Comparison of ENCODE assay signal across 8 cellular contexts in genomic region chr16:22297871-22298733, GRCh38. TPM values are rescaled to one million over a fixed set of nuclear protein-coding genes. Genes with fewer than 3 reads are reported as not detected.
A peak's percentile ranks its signal among the peaks of the same experiment; 100 is the strongest.
DNase-seq lines count a peak whose midpoint lies in the region; ATAC-seq and TF ChIP-seq lines count a peak whose summit lies in the region.

No MANE protein-coding gene starts in this region.

- peak overlapping the region; percentile 96 for H3K9ac ChIP-seq in Karpas-422 (ENCODE audit: low read length)

- H4K20me1 ChIP-seq in Karpas-422 (ENCODE audit: insufficient read depth, low read depth, low read length): peaks cover 41% of the 10 kb centered on the region

- H2AFZ ChIP-seq in Karpas-422 (ENCODE audit: low read length): peak overlapping the region; percentile 18; the same call in 1 of the 2 replicates

- no peaks in the 10 kb centered on the region for H3K9me2 ChIP-seq in Karpas-422 (replicated peaks; ENCODE audit: insufficient read depth, low read length)

- peaks cover 9% of the 10 kb centered on the region; the same call in 1 of the 2 replicates for H3K36me3 ChIP-seq in Karpas-422 (ENCODE audit: insufficient read depth, low read length)

- no peaks in the 10 kb centered on the region for H3K9me3 ChIP-seq in Karpas-422 (ENCODE audit: low read length)

- H3K27ac ChIP-seq in Karpas-422 (ENCODE audit: low read length): peak overlapping the region; percentile 74

- H3K4me3 Mint-ChIP-seq in Calu3 (ENCODE audit: low read depth, unreplicated experiment) (peak overlapping the region; percentile 97), nephron progenitor cell (peak overlapping the region; percentile 95)
- H3K4me3 Mint-ChIP-seq in activated T-helper 2 cell treated with anti-CD3 and anti-CD28 coated beads, Interferon-gamma antibody, Interleukin-2, Interleukin-4, amounts not matched to agents 10 μg/mL and 5 μg/mL and 100 μg/mL, durations not matched to agents 14 hours and 24 hours and 36 hours (ENCODE audit: low read depth): peak overlapping the region; percentile 92

- H3K9me3 Mint-ChIP-seq in Calu3 (ENCODE audit: low read depth, unreplicated experiment): no peaks in the 10 kb centered on the region
- H3K9me3 Mint-ChIP-seq in activated T-helper 2 cell treated with anti-CD3 and anti-CD28 coated beads, Interferon-gamma antibody, Interleukin-2, Interleukin-4, amounts not matched to agents 10 μg/mL and 5 μg/mL and 100 μg/mL, durations not matched to agents 14 hours and 24 hours and 36 hours: no peaks in the 10 kb centered on the region
- H3K9me3 Mint-ChIP-seq in nephron progenitor cell: no peaks in the 10 kb centered on the region

- peaks cover 32% of the 10 kb centered on the region for H3K4me1 ChIP-seq in Karpas-422 (ENCODE audit: low read length)

- peak; percentile 40 for ATAC-seq in GM21723 (IDR thresholded peaks at IDR 0.05; ENCODE audit: unreplicated experiment)
- ATAC-seq in stimulated activated naive CD8-positive, alpha-beta T cell treated with anti-CD3 and anti-CD28 coated beads, Interleukin-15, Interleukin-2, amounts not matched to agents 100 U/mL and 50 U/mL, for 24 hours: peak; percentile 50

- H3K4me1 Mint-ChIP-seq in Calu3 (ENCODE audit: low read depth, unreplicated experiment) (peaks cover 22% of the 10 kb centered on the region), nephron progenitor cell (peaks cover 26% of the 10 kb centered on the region)
- peaks cover 26% of the 10 kb centered on the region for H3K4me1 Mint-ChIP-seq in activated T-helper 2 cell treated with anti-CD3 and anti-CD28 coated beads, Interferon-gamma antibody, Interleukin-2, Interleukin-4, amounts not matched to agents 10 μg/mL and 5 μg/mL and 100 μg/mL, durations not matched to agents 14 hours and 24 hours and 36 hours (ENCODE audit: low read depth)

- H3K36me3 Mint-ChIP-seq in Calu3 (ENCODE audit: insufficient read depth, unreplicated experiment) (peaks cover 50% of the 10 kb centered on the region), nephron progenitor cell (ENCODE audit: low read depth) (peaks cover 15% of the 10 kb centered on the region)
- peaks cover 43% of the 10 kb centered on the region for H3K36me3 Mint-ChIP-seq in activated T-helper 2 cell treated with anti-CD3 and anti-CD28 coated beads, Interferon-gamma antibody, Interleukin-2, Interleukin-4, amounts not matched to agents 10 μg/mL and 5 μg/mL and 100 μg/mL, durations not matched to agents 14 hours and 24 hours and 36 hours (ENCODE audit: low read depth)

- no peaks in the 10 kb centered on the region for H3K27me3 Mint-ChIP-seq in Calu3 (ENCODE audit: unreplicated experiment)
- H3K27me3 Mint-ChIP-seq in activated T-helper 2 cell treated with anti-CD3 and anti-CD28 coated beads, Interferon-gamma antibody, Interleukin-2, Interleukin-4, amounts not matched to agents 10 μg/mL and 5 μg/mL and 100 μg/mL, durations not matched to agents 14 hours and 24 hours and 36 hours (ENCODE audit: low read depth): no peaks in the 10 kb centered on the region
- peaks cover 14% of the 10 kb centered on the region for H3K27me3 Mint-ChIP-seq in nephron progenitor cell (ENCODE audit: low read depth, poor library complexity)

- H3K27me3 ChIP-seq in Karpas-422 (ENCODE audit: low read length): no peaks in the 10 kb centered on the region

- peaks cover 58% of the 10 kb centered on the region for H3K79me2 ChIP-seq in Karpas-422 (ENCODE audit: low read length)

- intact Hi-C loops in Calu3 (cut with micrococcal nuclease; ENCODE audit: unreplicated experiment): loop anchor here (1.0 to 2.0 kb wide), 3 partner anchors 61 to 103 kb away; no protein-coding TSS in a partner anchor
- intact Hi-C loops in activated T-helper 2 cell treated with anti-CD3 and anti-CD28 coated beads, Interferon-gamma antibody, Interleukin-2, Interleukin-4, amounts not matched to agents 10 μg/mL and 5 μg/mL and 100 μg/mL, durations not matched to agents 14 hours and 24 hours and 36 hours (cut with micrococcal nuclease): loop anchor here (1.0 to 10.0 kb wide), 7 partner anchors 57 to 1647 kb away; partner anchors contain the start of genes EEF2K, MOSMO and UQCRC2

- CTCF ChIA-PET in Calu3 (lab: Charles Lee): interaction anchor here (0.6 to 2.1 kb wide), 4 partner anchors 92 to 110 kb away, joined by 3 to 15 read pairs (median 3); partner anchors contain the start of gene EEF2K

- peak overlapping the region; percentile 94 for H3K4me3 ChIP-seq in Karpas-422 (ENCODE audit: low read length)
- H3K4me3 ChIP-seq in fibroblast of the aortic adventitia (ENCODE audit: low read depth, low read length): peak overlapping the region; percentile 88

- H3K4me2 ChIP-seq in Karpas-422 (ENCODE audit: low read depth, low read length, poor library complexity, severe bottlenecking): peak overlapping the region; percentile 94

- BruUV-seq in Calu3 (replicated peaks; lab: Mats Ljungman, UMichigan): TSS peak; percentile 100

- TF ChIP-seq CTCF in Calu3 (IDR thresholded peaks at IDR 0.05; ENCODE audit: unreplicated experiment) (no peak), fibroblast of the aortic adventitia (IDR thresholded peaks at IDR 0.05; ENCODE audit: insufficient read depth, low read length) (no peak), nephron progenitor cell (IDR thresholded peaks at IDR 0.05) (no peak)

- DNase-seq in Calu3: peak; percentile 83
- peak; percentile 85 for DNase-seq in Karpas-422
- peak; percentile 91 for DNase-seq in RPMI7951 (ENCODE audit: low read depth)
- peak; percentile 76 for DNase-seq in activated T-helper 2 cell treated with anti-CD3 and anti-CD28 coated beads, Interferon-gamma antibody, Interleukin-2, Interleukin-4, amounts not matched to agents 10 μg/mL and 5 μg/mL and 100 μg/mL, durations not matched to agents 14 hours and 24 hours and 36 hours (ENCODE audit: low spot score)
- peak; percentile 98 for DNase-seq in fibroblast of the aortic adventitia (ENCODE audit: low read depth)
- peak; percentile 77 for DNase-seq in nephron progenitor cell
- peak; percentile 73 for DNase-seq in stimulated activated naive CD8-positive, alpha-beta T cell treated with anti-CD3 and anti-CD28 coated beads, Interleukin-15, Interleukin-2, amounts not matched to agents 100 U/mL and 50 U/mL, for 24 hours

- H3K27ac Mint-ChIP-seq in Calu3 (ENCODE audit: unreplicated experiment) (peak overlapping the region; percentile 99), nephron progenitor cell (peak overlapping the region; percentile 99)
- H3K27ac Mint-ChIP-seq in activated T-helper 2 cell treated with anti-CD3 and anti-CD28 coated beads, Interferon-gamma antibody, Interleukin-2, Interleukin-4, amounts not matched to agents 10 μg/mL and 5 μg/mL and 100 μg/mL, durations not matched to agents 14 hours and 24 hours and 36 hours: peak overlapping the region; percentile 98

RNA-seq across cellular contexts. Expression of gene POLR3E, which starts 0.9 kb away (rescaled TPM):
- total RNA-seq in Calu3 (2022): 95.2 and 96.4 TPM in 2 replicates
- total RNA-seq in Karpas-422 (2014; rRNA removed; shearing (Covaris generic); ENCODE audit: low replicate concordance): 54.6 and 81.0 TPM in 2 replicates
- total RNA-seq in RPMI7951 (2014; rRNA removed; shearing (Covaris generic)): 11.5 and 23.1 TPM in 2 replicates
- total RNA-seq in activated T-helper 2 cell treated with anti-CD3 and anti-CD28 coated beads, Interferon-gamma antibody, Interleukin-2, Interleukin-4, amounts not matched to agents 10 μg/mL and 5 μg/mL and 100 μg/mL, durations not matched to agents 14 hours and 24 hours and 36 hours: 100 and 106 TPM in 2 replicates
- total RNA-seq in fibroblast of the aortic adventitia (ENCODE audit: low replicate concordance): 8.6 and 29.5 TPM in 2 replicates

Comparison
In these comparisons a context has a peak if more than half of its experiments do, and no peak if none do; other contexts are left out.
1. Peak in every context shown above with its lines: DNase-seq, ATAC-seq, H3K4me3 ChIP-seq and H3K27ac ChIP-seq.